In the genomic region with DNA sequence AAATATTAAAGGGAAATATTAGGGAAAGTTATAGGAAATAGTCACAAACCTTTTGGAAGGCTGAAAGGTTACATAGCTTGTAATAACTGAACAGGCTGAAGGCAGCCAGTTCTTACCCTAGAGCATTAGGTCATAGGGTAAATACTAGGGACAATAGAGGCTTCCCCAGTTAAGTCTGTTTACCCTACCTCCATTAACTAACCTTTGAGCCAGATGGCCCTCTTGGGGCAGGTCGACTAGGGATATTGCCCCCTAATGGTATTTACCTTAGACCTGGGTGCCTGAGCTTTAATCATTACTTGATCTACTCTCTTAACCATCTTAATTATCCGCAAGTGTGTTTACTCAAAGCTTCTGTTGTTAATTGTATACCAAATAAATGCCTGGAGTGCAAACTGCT, we compare ENCODE assay signal across 1 cellular context.
TF ChIP-seq lines count a peak whose summit lies in the region.

No MANE protein-coding gene starts in this region.

TF ChIP-seq in HepG2, 621 proteins besides CTCF, POLR2A, EP300 and RAD21 (continued from another document):
- TF ChIP-seq, protein P1, sequence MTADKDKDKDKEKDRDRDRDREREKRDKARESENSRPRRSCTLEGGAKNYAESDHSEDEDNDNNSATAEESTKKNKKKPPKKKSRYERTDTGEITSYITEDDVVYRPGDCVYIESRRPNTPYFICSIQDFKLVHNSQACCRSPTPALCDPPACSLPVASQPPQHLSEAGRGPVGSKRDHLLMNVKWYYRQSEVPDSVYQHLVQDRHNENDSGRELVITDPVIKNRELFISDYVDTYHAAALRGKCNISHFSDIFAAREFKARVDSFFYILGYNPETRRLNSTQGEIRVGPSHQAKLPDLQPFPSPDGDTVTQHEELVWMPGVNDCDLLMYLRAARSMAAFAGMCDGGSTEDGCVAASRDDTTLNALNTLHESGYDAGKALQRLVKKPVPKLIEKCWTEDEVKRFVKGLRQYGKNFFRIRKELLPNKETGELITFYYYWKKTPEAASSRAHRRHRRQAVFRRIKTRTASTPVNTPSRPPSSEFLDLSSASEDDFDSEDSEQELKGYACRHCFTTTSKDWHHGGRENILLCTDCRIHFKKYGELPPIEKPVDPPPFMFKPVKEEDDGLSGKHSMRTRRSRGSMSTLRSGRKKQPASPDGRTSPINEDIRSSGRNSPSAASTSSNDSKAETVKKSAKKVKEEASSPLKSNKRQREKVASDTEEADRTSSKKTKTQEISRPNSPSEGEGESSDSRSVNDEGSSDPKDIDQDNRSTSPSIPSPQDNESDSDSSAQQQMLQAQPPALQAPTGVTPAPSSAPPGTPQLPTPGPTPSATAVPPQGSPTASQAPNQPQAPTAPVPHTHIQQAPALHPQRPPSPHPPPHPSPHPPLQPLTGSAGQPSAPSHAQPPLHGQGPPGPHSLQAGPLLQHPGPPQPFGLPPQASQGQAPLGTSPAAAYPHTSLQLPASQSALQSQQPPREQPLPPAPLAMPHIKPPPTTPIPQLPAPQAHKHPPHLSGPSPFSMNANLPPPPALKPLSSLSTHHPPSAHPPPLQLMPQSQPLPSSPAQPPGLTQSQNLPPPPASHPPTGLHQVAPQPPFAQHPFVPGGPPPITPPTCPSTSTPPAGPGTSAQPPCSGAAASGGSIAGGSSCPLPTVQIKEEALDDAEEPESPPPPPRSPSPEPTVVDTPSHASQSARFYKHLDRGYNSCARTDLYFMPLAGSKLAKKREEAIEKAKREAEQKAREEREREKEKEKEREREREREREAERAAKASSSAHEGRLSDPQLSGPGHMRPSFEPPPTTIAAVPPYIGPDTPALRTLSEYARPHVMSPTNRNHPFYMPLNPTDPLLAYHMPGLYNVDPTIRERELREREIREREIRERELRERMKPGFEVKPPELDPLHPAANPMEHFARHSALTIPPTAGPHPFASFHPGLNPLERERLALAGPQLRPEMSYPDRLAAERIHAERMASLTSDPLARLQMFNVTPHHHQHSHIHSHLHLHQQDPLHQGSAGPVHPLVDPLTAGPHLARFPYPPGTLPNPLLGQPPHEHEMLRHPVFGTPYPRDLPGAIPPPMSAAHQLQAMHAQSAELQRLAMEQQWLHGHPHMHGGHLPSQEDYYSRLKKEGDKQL (CRISPR knock-in tag; IDR thresholded peaks at IDR 0.05; ENCODE audit: low read depth): 0 out of 2 replicates have a peak, but pooled peaks have one; percentile 40
- peak; percentile 72 for TF ChIP-seq NCOA2 (CRISPR knock-in tag; IDR thresholded peaks at IDR 0.05)
- TF ChIP-seq RARA (CRISPR knock-in tag; IDR thresholded peaks at IDR 0.05): peak; percentile 66
- TF ChIP-seq KDM6A (CRISPR knock-in tag; IDR thresholded peaks at IDR 0.05; ENCODE audit: low read depth): peak; percentile 40; the same call in 1 of the 2 replicates
- peak; percentile 39; the same call in 1 of the 2 replicates for TF ChIP-seq SALL1 (CRISPR knock-in tag; IDR thresholded peaks at IDR 0.05)
- peak; percentile 29; the same call in 1 of the 2 replicates for TF ChIP-seq SAP130 (CRISPR knock-in tag; IDR thresholded peaks at IDR 0.05; ENCODE audit: low read depth)
- TF ChIP-seq TBX2 (CRISPR knock-in tag; IDR thresholded peaks at IDR 0.05; ENCODE audit: borderline replicate concordance): peak; percentile 43; the same call in 1 of the 2 replicates
- TF ChIP-seq, protein P2, sequence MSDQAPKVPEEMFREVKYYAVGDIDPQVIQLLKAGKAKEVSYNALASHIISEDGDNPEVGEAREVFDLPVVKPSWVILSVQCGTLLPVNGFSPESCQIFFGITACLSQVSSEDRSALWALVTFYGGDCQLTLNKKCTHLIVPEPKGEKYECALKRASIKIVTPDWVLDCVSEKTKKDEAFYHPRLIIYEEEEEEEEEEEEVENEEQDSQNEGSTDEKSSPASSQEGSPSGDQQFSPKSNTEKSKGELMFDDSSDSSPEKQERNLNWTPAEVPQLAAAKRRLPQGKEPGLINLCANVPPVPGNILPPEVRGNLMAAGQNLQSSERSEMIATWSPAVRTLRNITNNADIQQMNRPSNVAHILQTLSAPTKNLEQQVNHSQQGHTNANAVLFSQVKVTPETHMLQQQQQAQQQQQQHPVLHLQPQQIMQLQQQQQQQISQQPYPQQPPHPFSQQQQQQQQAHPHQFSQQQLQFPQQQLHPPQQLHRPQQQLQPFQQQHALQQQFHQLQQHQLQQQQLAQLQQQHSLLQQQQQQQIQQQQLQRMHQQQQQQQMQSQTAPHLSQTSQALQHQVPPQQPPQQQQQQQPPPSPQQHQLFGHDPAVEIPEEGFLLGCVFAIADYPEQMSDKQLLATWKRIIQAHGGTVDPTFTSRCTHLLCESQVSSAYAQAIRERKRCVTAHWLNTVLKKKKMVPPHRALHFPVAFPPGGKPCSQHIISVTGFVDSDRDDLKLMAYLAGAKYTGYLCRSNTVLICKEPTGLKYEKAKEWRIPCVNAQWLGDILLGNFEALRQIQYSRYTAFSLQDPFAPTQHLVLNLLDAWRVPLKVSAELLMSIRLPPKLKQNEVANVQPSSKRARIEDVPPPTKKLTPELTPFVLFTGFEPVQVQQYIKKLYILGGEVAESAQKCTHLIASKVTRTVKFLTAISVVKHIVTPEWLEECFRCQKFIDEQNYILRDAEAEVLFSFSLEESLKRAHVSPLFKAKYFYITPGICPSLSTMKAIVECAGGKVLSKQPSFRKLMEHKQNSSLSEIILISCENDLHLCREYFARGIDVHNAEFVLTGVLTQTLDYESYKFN (CRISPR knock-in tag; conservative IDR thresholded peaks at IDR 0.05): peak; percentile 86
- TF ChIP-seq SOX13 (IDR thresholded peaks at IDR 0.05): peak; percentile 70
- peak in 1 of 2 experiments; percentile 90; a peak in 2 of 4 replicates for TF ChIP-seq SOX13 (CRISPR knock-in tag; conservative IDR thresholded peaks at IDR 0.05 in 1 of 2, IDR thresholded peaks at IDR 0.05 in 1 of 2)
- TF ChIP-seq JUN (CRISPR knock-in tag; IDR thresholded peaks at IDR 0.05): 0 out of 2 replicates have a peak, but pooled peaks have one; percentile 33
- 0 out of 2 replicates have a peak, but pooled peaks have one; percentile 23 for TF ChIP-seq TBX3 (IDR thresholded peaks at IDR 0.05; ENCODE audit: borderline replicate concordance)
- TF ChIP-seq, protein P3, sequence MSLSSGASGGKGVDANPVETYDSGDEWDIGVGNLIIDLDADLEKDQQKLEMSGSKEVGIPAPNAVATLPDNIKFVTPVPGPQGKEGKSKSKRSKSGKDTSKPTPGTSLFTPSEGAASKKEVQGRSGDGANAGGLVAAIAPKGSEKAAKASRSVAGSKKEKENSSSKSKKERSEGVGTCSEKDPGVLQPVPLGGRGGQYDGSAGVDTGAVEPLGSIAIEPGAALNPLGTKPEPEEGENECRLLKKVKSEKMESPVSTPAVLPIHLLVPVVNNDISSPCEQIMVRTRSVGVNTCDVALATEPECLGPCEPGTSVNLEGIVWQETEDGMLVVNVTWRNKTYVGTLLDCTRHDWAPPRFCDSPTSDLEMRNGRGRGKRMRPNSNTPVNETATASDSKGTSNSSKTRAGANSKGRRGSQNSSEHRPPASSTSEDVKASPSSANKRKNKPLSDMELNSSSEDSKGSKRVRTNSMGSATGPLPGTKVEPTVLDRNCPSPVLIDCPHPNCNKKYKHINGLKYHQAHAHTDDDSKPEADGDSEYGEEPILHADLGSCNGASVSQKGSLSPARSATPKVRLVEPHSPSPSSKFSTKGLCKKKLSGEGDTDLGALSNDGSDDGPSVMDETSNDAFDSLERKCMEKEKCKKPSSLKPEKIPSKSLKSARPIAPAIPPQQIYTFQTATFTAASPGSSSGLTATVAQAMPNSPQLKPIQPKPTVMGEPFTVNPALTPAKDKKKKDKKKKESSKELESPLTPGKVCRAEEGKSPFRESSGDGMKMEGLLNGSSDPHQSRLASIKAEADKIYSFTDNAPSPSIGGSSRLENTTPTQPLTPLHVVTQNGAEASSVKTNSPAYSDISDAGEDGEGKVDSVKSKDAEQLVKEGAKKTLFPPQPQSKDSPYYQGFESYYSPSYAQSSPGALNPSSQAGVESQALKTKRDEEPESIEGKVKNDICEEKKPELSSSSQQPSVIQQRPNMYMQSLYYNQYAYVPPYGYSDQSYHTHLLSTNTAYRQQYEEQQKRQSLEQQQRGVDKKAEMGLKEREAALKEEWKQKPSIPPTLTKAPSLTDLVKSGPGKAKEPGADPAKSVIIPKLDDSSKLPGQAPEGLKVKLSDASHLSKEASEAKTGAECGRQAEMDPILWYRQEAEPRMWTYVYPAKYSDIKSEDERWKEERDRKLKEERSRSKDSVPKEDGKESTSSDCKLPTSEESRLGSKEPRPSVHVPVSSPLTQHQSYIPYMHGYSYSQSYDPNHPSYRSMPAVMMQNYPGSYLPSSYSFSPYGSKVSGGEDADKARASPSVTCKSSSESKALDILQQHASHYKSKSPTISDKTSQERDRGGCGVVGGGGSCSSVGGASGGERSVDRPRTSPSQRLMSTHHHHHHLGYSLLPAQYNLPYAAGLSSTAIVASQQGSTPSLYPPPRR (CRISPR knock-in tag; IDR thresholded peaks at IDR 0.05; ENCODE audit: borderline replicate concordance): peak; percentile 81
